Comparison of ENCODE assay signal across 17 cellular contexts in genomic region chr4:8053688-8054449, GRCh38.
DNase-seq lines count a peak whose midpoint lies in the region; TF ChIP-seq lines count a peak whose summit lies in the region.
"Had no signal": no experiment of that assay in that cellular context is flagged by ENCODE, and none has a peak within 500 bp of the region (broad histone marks: within the 10 kb centered on the region; RNA-seq: fewer than 3 reads in every experiment).

No MANE protein-coding gene starts in this region.

- WGBS in SK-N-SH (ENCODE audit: low lambda C conversion rate), result 57% methylated on average over 17 of the region's 18 CpGs

- no peaks in the 10 kb centered on the region for H4K20me1 ChIP-seq in SK-N-SH (ENCODE audit: insufficient read depth)

- H3K9me3 ChIP-seq in BE2C (no peaks in the 10 kb centered on the region), SK-N-SH (no peaks in the 10 kb centered on the region)

- peaks cover 4% of the 10 kb centered on the region for H3K9me3 Mint-ChIP-seq in glutamatergic neuron (ENCODE audit: unreplicated experiment)

- peaks cover 7% of the 10 kb centered on the region for H3K4me1 Mint-ChIP-seq in glutamatergic neuron (ENCODE audit: low read depth, unreplicated experiment)

- no peaks in the 10 kb centered on the region for H3F3A ChIP-seq in SK-N-SH (replicated peaks; ENCODE audit: insufficient read depth)

- H3K27ac Mint-ChIP-seq in glutamatergic neuron (ENCODE audit: unreplicated experiment), result peak overlapping the region; percentile 28
- H3K27ac Mint-ChIP-seq: CD4-positive, alpha-beta T cell had no signal

- H3K4me3 ChIP-seq in BE2C (ENCODE audit: low read depth, low read length) (no peak overlapping the region), SK-N-SH (ENCODE audit: low read depth in 2 of 2, low read length in 1 of 2) (no peak overlapping the region), coronary artery (no peak overlapping the region)
- H3K4me3 ChIP-seq: K562, SK-N-MC had no signal

- no peaks in the 10 kb centered on the region for H3K36me3 ChIP-seq in BE2C
- no peaks in the 10 kb centered on the region for H3K36me3 ChIP-seq in SK-N-SH (replicated peaks in 1 of 2; ENCODE audit: control insufficient read depth in 1 of 2, insufficient read depth in 2 of 2, low read length in 1 of 2)

- POLR2A ChIA-PET in SK-N-SH (lab: Yijun Ruan, JAX), result no interaction called here

- H3K27me3 ChIP-seq in BE2C, result no peaks in the 10 kb centered on the region
- no peaks in the 10 kb centered on the region for H3K27me3 ChIP-seq in SK-N-SH (ENCODE audit: insufficient read depth)

- no peak overlapping the region for H3K4me3 Mint-ChIP-seq in glutamatergic neuron (ENCODE audit: unreplicated experiment)
- H3K4me3 Mint-ChIP-seq: CD4-positive, alpha-beta T cell had no signal

- H2AFZ ChIP-seq in SK-N-SH (ENCODE audit: low read depth), result no peak overlapping the region

- CTCF ChIA-PET in SK-N-SH (lab: Yijun Ruan, JAX), result no interaction called here

- H3K4me2 ChIP-seq in SK-N-SH, result no peak overlapping the region

- no peak for TF ChIP-seq CTCF in BE2C (IDR thresholded peaks at IDR 0.05; ENCODE audit: low read depth, low read length)
- TF ChIP-seq CTCF in glutamatergic neuron (IDR thresholded peaks at IDR 0.05; ENCODE audit: partially characterized antibody, unreplicated experiment), result no peak
- no peak for TF ChIP-seq CTCF in SK-N-SH (IDR thresholded peaks at IDR 0.05)
- TF ChIP-seq CTCF in coronary artery (IDR thresholded peaks at IDR 0.05), result no peak

- peaks cover 4% of the 10 kb centered on the region for H3K36me3 Mint-ChIP-seq in glutamatergic neuron (ENCODE audit: unreplicated experiment)

- H3K4me1 ChIP-seq in BE2C (peaks cover 13% of the 10 kb centered on the region), SK-N-SH (ENCODE audit: control insufficient read depth in 1 of 2, insufficient read depth in 2 of 2, low read depth in 1 of 2, low read length in 1 of 2) (peaks cover 6 to 33% of the 10 kb centered on the region in 2 experiments; a peak in 2 of 4 replicates)

- TF ChIP-seq RAD21 in SK-N-SH (IDR thresholded peaks at IDR 0.05; ENCODE audit: low read length), result no peak

- H3K27ac ChIP-seq in SK-N-SH (ENCODE audit: low read depth in 2 of 2, low read length in 1 of 2) (no peak overlapping the region), coronary artery (no peak overlapping the region)
- H3K27ac ChIP-seq: SK-N-MC had no signal

- H3K9ac ChIP-seq in SK-N-SH, result no peak overlapping the region

- no peak for TF ChIP-seq EP300 in SK-N-SH (IDR thresholded peaks at IDR 0.05; ENCODE audit: borderline replicate concordance in 1 of 2, low read depth in 1 of 2, low read length in 1 of 2)

- peaks cover 13% of the 10 kb centered on the region for H3K27me3 Mint-ChIP-seq in glutamatergic neuron (ENCODE audit: unreplicated experiment)
- H3K27me3 Mint-ChIP-seq: CD4-positive, alpha-beta T cell had no signal

- H3K79me2 ChIP-seq in SK-N-SH (ENCODE audit: insufficient read depth), result no peaks in the 10 kb centered on the region

- DNase-seq in BE2C (peak; percentile 46), COLO829 (ENCODE audit: low spot score) (peak; percentile 31), NCI-H2171 (lab: John Stamatoyannopoulos, UW) (peak; percentile 79), glutamatergic neuron (no peak), SK-N-SH (no peak), coronary artery (ENCODE audit: low spot score) (no peak), NOMO-1 treated with dmso at 0.1 percent for 144 hours (lab: John Stamatoyannopoulos, UW; ENCODE audit: unreplicated experiment) (no peak)
- DNase-seq: Calu3; CD4-positive, alpha-beta T cell; GOT3; NCI-H1436; NCI-H2081 treated with DMSO at 0.1 percent for 48 hours; NCI-H226; NCI-H748 treated with DMSO at 0.1 percent for 48 hours; T-helper 1 cell had no signal

- no peaks in the 10 kb centered on the region for H3K9me2 ChIP-seq in SK-N-SH

TF ChIP-seq in SK-N-SH, 30 proteins besides CTCF, POLR2A, EP300 and RAD21:
- TF ChIP-seq TCF12 (IDR thresholded peaks at IDR 0.05) (no peak), REST (IDR thresholded peaks at IDR 0.05; ENCODE audit: low read depth, low read length) (no peak), SMC3 (IDR thresholded peaks at IDR 0.05; ENCODE audit: low read depth, low read length) (no peak), EZH2phosphoT487 (IDR thresholded peaks at IDR 0.05; ENCODE audit: borderline replicate concordance, low read depth) (no peak), MEF2A (IDR thresholded peaks at IDR 0.05; ENCODE audit: borderline replicate concordance, low read depth) (no peak), FOXM1 (IDR thresholded peaks at IDR 0.05; ENCODE audit: low read depth) (no peak), FOXJ3 (CRISPR knock-in tag; IDR thresholded peaks at IDR 0.05) (no peak), MAX (IDR thresholded peaks at IDR 0.05; ENCODE audit: low read depth) (no peak), FOSL2 (IDR thresholded peaks at IDR 0.05; ENCODE audit: borderline replicate concordance, low read depth) (no peak), ELF1 (IDR thresholded peaks at IDR 0.05) (no peak)
- TF ChIP-seq, protein P1, sequence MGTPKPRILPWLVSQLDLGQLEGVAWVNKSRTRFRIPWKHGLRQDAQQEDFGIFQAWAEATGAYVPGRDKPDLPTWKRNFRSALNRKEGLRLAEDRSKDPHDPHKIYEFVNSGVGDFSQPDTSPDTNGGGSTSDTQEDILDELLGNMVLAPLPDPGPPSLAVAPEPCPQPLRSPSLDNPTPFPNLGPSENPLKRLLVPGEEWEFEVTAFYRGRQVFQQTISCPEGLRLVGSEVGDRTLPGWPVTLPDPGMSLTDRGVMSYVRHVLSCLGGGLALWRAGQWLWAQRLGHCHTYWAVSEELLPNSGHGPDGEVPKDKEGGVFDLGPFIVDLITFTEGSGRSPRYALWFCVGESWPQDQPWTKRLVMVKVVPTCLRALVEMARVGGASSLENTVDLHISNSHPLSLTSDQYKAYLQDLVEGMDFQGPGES (IDR thresholded peaks at IDR 0.05; ENCODE audit: low read depth, low read length), result no peak
- TF ChIP-seq, protein P2, sequence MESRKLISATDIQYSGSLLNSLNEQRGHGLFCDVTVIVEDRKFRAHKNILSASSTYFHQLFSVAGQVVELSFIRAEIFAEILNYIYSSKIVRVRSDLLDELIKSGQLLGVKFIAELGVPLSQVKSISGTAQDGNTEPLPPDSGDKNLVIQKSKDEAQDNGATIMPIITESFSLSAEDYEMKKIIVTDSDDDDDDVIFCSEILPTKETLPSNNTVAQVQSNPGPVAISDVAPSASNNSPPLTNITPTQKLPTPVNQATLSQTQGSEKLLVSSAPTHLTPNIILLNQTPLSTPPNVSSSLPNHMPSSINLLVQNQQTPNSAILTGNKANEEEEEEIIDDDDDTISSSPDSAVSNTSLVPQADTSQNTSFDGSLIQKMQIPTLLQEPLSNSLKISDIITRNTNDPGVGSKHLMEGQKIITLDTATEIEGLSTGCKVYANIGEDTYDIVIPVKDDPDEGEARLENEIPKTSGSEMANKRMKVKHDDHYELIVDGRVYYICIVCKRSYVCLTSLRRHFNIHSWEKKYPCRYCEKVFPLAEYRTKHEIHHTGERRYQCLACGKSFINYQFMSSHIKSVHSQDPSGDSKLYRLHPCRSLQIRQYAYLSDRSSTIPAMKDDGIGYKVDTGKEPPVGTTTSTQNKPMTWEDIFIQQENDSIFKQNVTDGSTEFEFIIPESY (IDR thresholded peaks at IDR 0.05; ENCODE audit: borderline replicate concordance, low read depth), result no peak
TF ChIP-seq in SK-N-SH: peak in this region for 0.

Comparison
In these comparisons a context has a peak if more than half of its experiments do, and no peak if none do; other contexts are left out.
1. DNase-seq: peak in BE2C (single experiment), COLO829 (single experiment) and NCI-H2171 (single experiment); none in glutamatergic neuron (single experiment), SK-N-SH (single experiment), coronary artery (single experiment) and NOMO-1 treated with dmso at 0.1 percent for 144 hours (single experiment).